Comparison of ENCODE assay signal across 1 cellular context in the genomic region with DNA sequence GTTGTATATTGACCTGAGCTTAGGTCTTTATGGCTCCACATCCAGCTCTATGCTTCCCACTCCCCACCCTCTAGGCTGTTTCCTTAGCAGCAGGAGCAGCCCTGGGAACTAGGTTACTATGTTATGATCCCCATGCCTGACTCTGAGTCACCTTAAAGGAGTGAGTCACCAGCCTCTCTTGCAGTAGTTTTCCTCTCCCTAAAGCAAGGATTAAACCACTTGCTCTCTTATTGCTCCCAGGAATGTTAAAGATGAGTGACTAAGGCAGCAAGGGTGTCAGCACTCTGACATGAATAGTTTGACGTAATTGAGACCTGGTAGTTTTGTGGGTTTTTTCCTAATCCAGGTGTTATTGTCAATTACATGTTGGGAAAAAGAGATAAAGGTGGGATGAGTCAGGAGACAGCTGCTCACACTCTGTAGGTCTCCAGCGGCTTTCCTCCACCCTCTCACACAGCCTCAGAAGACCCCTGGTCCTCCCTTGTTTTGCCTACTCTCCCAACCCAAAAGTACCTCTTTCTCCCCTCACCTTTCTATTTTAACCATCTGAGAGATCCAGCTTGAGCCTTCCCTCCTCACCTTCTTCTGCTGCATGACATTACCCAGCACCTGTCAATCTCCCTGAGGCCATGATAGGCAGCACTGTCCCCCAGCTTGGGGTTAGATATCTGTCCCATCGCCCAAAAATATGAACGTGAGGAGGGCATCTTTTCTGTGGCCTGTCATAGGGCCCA.
A peak's percentile ranks its signal among the peaks of the same experiment; 100 is the strongest.
TF ChIP-seq lines count a peak whose summit lies in the region.

No MANE protein-coding gene starts in this region.

TF ChIP-seq in HepG2, 621 proteins besides CTCF, POLR2A, EP300 and RAD21 (continued from another document):
- TF ChIP-seq ZHX2 (IDR thresholded peaks at IDR 0.05; ENCODE audit: low read depth) (no peak), ZHX2 (CRISPR knock-in tag; IDR thresholded peaks at IDR 0.05; ENCODE audit: borderline replicate concordance) (no peak), ZNF724P (CRISPR knock-in tag; IDR thresholded peaks at IDR 0.05; ENCODE audit: borderline replicate concordance) (no peak), NONO (IDR thresholded peaks at IDR 0.05) (no peak), NONO (CRISPR knock-in tag; conservative IDR thresholded peaks at IDR 0.05) (no peak), ETS1 (CRISPR knock-in tag; IDR thresholded peaks at IDR 0.05) (no peak), ZBTB21 (CRISPR knock-in tag; IDR thresholded peaks at IDR 0.05) (peak; percentile 57; the same call in 1 of the 2 replicates), TBX3 (IDR thresholded peaks at IDR 0.05; ENCODE audit: borderline replicate concordance) (no peak), ZNF614 (CRISPR knock-in tag; IDR thresholded peaks at IDR 0.05; ENCODE audit: borderline replicate concordance) (no peak), EEA1 (CRISPR knock-in tag; IDR thresholded peaks at IDR 0.05; ENCODE audit: borderline replicate concordance) (no peak), FOSL2 (CRISPR knock-in tag; IDR thresholded peaks at IDR 0.05) (peak; percentile 51), LCORL (IDR thresholded peaks at IDR 0.05) (no peak), LCORL (CRISPR knock-in tag; IDR thresholded peaks at IDR 0.05) (no peak), GZF1 (CRISPR knock-in tag; IDR thresholded peaks at IDR 0.05) (no peak), HMGXB3 (CRISPR knock-in tag; IDR thresholded peaks at IDR 0.05; ENCODE audit: borderline replicate concordance) (no peak), JUNB (CRISPR knock-in tag; IDR thresholded peaks at IDR 0.05; ENCODE audit: borderline replicate concordance) (no peak), SIN3B (IDR thresholded peaks at IDR 0.05; ENCODE audit: low read length) (no peak), DNMT1 (CRISPR knock-in tag; IDR thresholded peaks at IDR 0.05) (no peak), ZUFSP (CRISPR knock-in tag; IDR thresholded peaks at IDR 0.05; ENCODE audit: borderline replicate concordance) (no peak), CREB1 (IDR thresholded peaks at IDR 0.05) (peak; percentile 53), CREB1 (CRISPR knock-in tag; IDR thresholded peaks at IDR 0.05) (no peak), DNMT3B (CRISPR knock-in tag; conservative IDR thresholded peaks at IDR 0.05) (no peak)
